ENCODE assay signal across 1 cellular context in genomic region chr9:134293576-134294227, GRCh38.
TF ChIP-seq lines count a peak whose summit lies in the region.

No MANE protein-coding gene starts in this region.

TF ChIP-seq in endothelial cell of umbilical vein, 7 proteins besides CTCF, POLR2A, EP300 and RAD21:
- TF ChIP-seq JUN (IDR thresholded peaks at IDR 0.05; ENCODE audit: borderline replicate concordance, insufficient read depth, insufficient read length, low read depth) (no peak), FOS (IDR thresholded peaks at IDR 0.05; ENCODE audit: borderline replicate concordance, insufficient read depth, low read length) (no peak), MYC (IDR thresholded peaks at IDR 0.05; ENCODE audit: low read depth, low read length) (no peak), EZH2 (IDR thresholded peaks at IDR 0.05; ENCODE audit: borderline replicate concordance, low read depth, low read length, severe bottlenecking) (no peak), POLR2AphosphoS5 (IDR thresholded peaks at IDR 0.05; ENCODE audit: insufficient read depth, low read depth, low read length) (no peak), MAX (IDR thresholded peaks at IDR 0.05; ENCODE audit: insufficient read depth, insufficient read length) (no peak), GATA2 (IDR thresholded peaks at IDR 0.05; ENCODE audit: insufficient read depth, insufficient read length, low read depth, low read length) (no peak)
TF ChIP-seq in endothelial cell of umbilical vein: peak in this region for 0.
